ENCODE assay signal across 8 cellular contexts in the genomic region with DNA sequence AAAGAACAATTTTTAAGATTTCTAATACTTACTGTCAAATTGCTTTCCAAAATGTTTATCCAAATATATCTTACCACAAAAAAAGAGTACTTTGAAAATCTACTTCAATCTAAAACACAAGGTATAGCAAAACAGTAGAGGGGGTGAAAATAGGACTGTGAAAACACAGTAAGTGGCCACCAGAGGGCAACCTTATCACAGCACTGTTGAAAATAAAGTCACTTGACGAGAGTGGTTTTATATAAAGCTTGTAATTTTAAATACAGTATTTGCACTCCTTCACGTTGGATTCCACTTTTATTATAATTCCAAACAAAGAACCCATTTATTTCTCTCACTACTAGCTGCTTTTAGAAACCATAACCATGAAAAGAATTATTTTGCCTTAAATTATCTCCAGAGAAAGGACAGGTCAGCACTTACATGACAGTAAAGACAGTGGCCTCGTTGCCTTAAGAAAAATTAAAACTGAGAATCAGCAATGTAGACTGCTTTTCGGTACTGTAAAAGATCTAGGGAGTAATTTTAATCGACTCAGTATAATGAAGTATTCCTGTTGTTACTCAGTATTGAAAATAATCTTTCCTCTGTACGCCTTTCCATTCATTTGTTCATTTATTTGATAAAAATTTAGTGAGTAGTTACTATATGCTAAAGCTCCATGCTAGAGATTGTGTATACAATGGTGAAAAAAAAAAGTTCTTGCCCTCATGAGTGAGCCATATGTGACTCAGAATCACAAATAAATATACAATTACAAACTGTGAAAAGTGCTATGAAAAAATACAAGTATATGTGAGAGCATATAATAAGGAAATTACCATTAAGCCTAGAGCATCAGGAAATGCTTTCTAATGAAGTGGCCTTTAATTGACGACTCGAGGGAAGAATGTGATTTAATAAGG. TPM values are rescaled to one million over a fixed set of nuclear protein-coding genes. Genes with fewer than 3 reads are reported as not detected.
A peak's percentile ranks its signal among the peaks of the same experiment; 100 is the strongest.
DNase-seq lines count a peak whose midpoint lies in the region; ATAC-seq and TF ChIP-seq lines count a peak whose summit lies in the region.

No MANE protein-coding gene starts in this region.

- no peaks in the 10 kb centered on the region for H3K27me3 ChIP-seq in lower lobe of right lung (ENCODE audit: low read depth)

- no peak overlapping the region for H3K4me3 Mint-ChIP-seq in dendritic cell treated with granulocyte-macrophage colony-stimulating factor and Interleukin-4, amounts not matched to agents 40 ng/mL and 50 ng/mL, for 4 days

- H3K4me1 ChIP-seq in lower lobe of right lung: no peaks in the 10 kb centered on the region

- H3K4me3 ChIP-seq in lower lobe of right lung: no peak overlapping the region

- no peak overlapping the region for H3K27ac ChIP-seq in lower lobe of right lung

- peak; percentile 82 for TF ChIP-seq CTCF in lower lobe of right lung (IDR thresholded peaks at IDR 0.05)

- H3K27me3 Mint-ChIP-seq in dendritic cell treated with granulocyte-macrophage colony-stimulating factor and Interleukin-4, amounts not matched to agents 40 ng/mL and 50 ng/mL, for 4 days: no peaks in the 10 kb centered on the region

- ATAC-seq in HG03139 (IDR thresholded peaks at IDR 0.05; ENCODE audit: unreplicated experiment) (peak; percentile 73), lower lobe of right lung (peak; percentile 93), GM19467 (IDR thresholded peaks at IDR 0.05; ENCODE audit: unreplicated experiment) (no peak)

- peaks cover 26% of the 10 kb centered on the region for H3K36me3 ChIP-seq in lower lobe of right lung

- DNase-seq in EL: peak; percentile 66
- DNase-seq in NCI-H510A treated with DMSO at 0.1 percent for 48 hours (lab: John Stamatoyannopoulos, UW): peak; percentile 89
- DNase-seq in activated CD4-positive, alpha-beta T cell treated with anti-CD3 and anti-CD28 coated beads, Interleukin-2, amount 50 U/mL, for 1 hour: peak; percentile 55
- DNase-seq in lower lobe of right lung: no peak
- peak; percentile 9 for DNase-seq in stimulated activated CD8-positive, alpha-beta memory T cell treated with anti-CD3 and anti-CD28 coated beads, Interleukin-12 subunit alpha, Interleukin-12 subunit beta, amount 100 ng/mL, for 4 hours (ENCODE audit: low read depth)

- H3K9me3 Mint-ChIP-seq in dendritic cell treated with granulocyte-macrophage colony-stimulating factor and Interleukin-4, amounts not matched to agents 40 ng/mL and 50 ng/mL, for 4 days: no peaks in the 10 kb centered on the region

- peak overlapping the region; percentile 39 for H3K27ac Mint-ChIP-seq in dendritic cell treated with granulocyte-macrophage colony-stimulating factor and Interleukin-4, amounts not matched to agents 40 ng/mL and 50 ng/mL, for 4 days

- H3K9me3 ChIP-seq in lower lobe of right lung: no peaks in the 10 kb centered on the region

- intact Hi-C loops in dendritic cell treated with granulocyte-macrophage colony-stimulating factor and Interleukin-4, amounts not matched to agents 40 ng/mL and 50 ng/mL, for 4 days (cut with micrococcal nuclease): loop anchor here (2.0 kb wide), 1 partner anchor 93 kb away; no protein-coding TSS in a partner anchor
- intact Hi-C loops in lower lobe of right lung (cut with DNase I): no loop called here

- H3K4me1 Mint-ChIP-seq in dendritic cell treated with granulocyte-macrophage colony-stimulating factor and Interleukin-4, amounts not matched to agents 40 ng/mL and 50 ng/mL, for 4 days (ENCODE audit: low read depth): peaks cover 28% of the 10 kb centered on the region

- peaks cover 48% of the 10 kb centered on the region for H3K36me3 Mint-ChIP-seq in dendritic cell treated with granulocyte-macrophage colony-stimulating factor and Interleukin-4, amounts not matched to agents 40 ng/mL and 50 ng/mL, for 4 days (ENCODE audit: low read depth)

RNA-seq across cellular contexts. Expression of gene CDK5RAP2, which starts 40.0 kb away (rescaled TPM):
- 54.7 TPM for total RNA-seq in lower lobe of right lung
